In genomic region chr10:102919992-102920736, GRCh38 we compare ENCODE assay signal across 8 cellular contexts. TPM values are rescaled to one million over a fixed set of nuclear protein-coding genes. Genes with fewer than 3 reads are reported as not detected.
DNase-seq lines count a peak whose midpoint lies in the region; ATAC-seq and TF ChIP-seq lines count a peak whose summit lies in the region.

No MANE protein-coding gene starts in this region.

- H3K4me1 ChIP-seq in sigmoid colon = peaks cover 0 to 53% (median 39%) of the 10 kb centered on the region in 4 donors

- H3K4me3 ChIP-seq in GM12875 (ENCODE audit: low read depth, low read length) = peak overlapping the region; percentile 24
- peak overlapping the region; percentile 88 for H3K4me3 ChIP-seq in fibroblast of pulmonary artery (replicated peaks; ENCODE audit: low read depth, low read length)
- H3K4me3 ChIP-seq in sigmoid colon = peak overlapping the region; percentile 62 to 97 (median 80)

- WGBS in sigmoid colon, 2 donors = 56 to 66% methylated on average over 9 of the region's 9 CpGs

- H3K27ac ChIP-seq in sigmoid colon = no peak overlapping the region

- H3K36me3 ChIP-seq in sigmoid colon = no peaks in the 10 kb centered on the region

- ATAC-seq in left colon (no peak), HG03175 (IDR thresholded peaks at IDR 0.05; ENCODE audit: unreplicated experiment) (no peak), HG03159 (IDR thresholded peaks at IDR 0.05; ENCODE audit: unreplicated experiment) (no peak)

- H3K9me3 ChIP-seq in sigmoid colon = no peaks in the 10 kb centered on the region

- no peak for TF ChIP-seq POLR2A in sigmoid colon (IDR thresholded peaks at IDR 0.05)

- peak; percentile 23 for DNase-seq in SK-N-DZ (ENCODE audit: low spot score)
- no peak for DNase-seq in fibroblast of pulmonary artery (ENCODE audit: low read depth)
- no peak for DNase-seq in sigmoid colon
- no peak for DNase-seq in kidney tubule cell (ENCODE audit: low spot score)
- DNase-seq in left colon = no peak

- TF ChIP-seq EP300 in sigmoid colon (IDR thresholded peaks at IDR 0.05) = no peak

- no peaks in the 10 kb centered on the region for H3K27me3 ChIP-seq in sigmoid colon

- TF ChIP-seq CTCF in GM12875 (IDR thresholded peaks at IDR 0.05; ENCODE audit: borderline replicate concordance, insufficient read depth, low read depth, low read length) = no peak
- TF ChIP-seq CTCF in fibroblast of pulmonary artery (IDR thresholded peaks at IDR 0.05; ENCODE audit: low read length, missing control alignments) = no peak
- no peak for TF ChIP-seq CTCF in sigmoid colon (IDR thresholded peaks at IDR 0.05)

- intact Hi-C loops in sigmoid colon (cut with DNase I) (no loop called here), left colon (cut with DNase I, micrococcal nuclease) (loop anchor here (5.0 to 10.0 kb wide), 2 partner anchors 145 to 327 kb away; partner anchors contain the start of gene RPEL1 (in 2 of the 2))

RNA-seq across cellular contexts. Expression of gene CNNM2, which starts 2.1 kb away (rescaled TPM):
- 4.6 and 5.5 TPM in 2 replicates for polyA plus RNA-seq in SK-N-DZ (2014; cell fraction: cytosol; rRNA removed)
- polyA plus RNA-seq in SK-N-DZ (2014; cell fraction: nucleus; rRNA removed) = 2.1 and 5.5 TPM in 2 replicates
- total RNA-seq in sigmoid colon (10 to 100 TPM in 1 of 4 donors, 1 to 10 TPM in 3; 3.6 to 11.1 (median 6.0) TPM), left colon (10 to 100 TPM; 34.5 to 38.6 TPM)
- polyA plus RNA-seq in sigmoid colon = 1 to 10 TPM; 2.4 to 7.0 (median 2.5) TPM

RNA-seq across cellular contexts. Expression of gene AS3MT, which starts 50.9 kb away (rescaled TPM):
- 24.7 and 35.0 TPM in 2 replicates for polyA plus RNA-seq in SK-N-DZ (2014; cell fraction: cytosol; rRNA removed)
- 15.8 and 16.6 TPM in 2 replicates for polyA plus RNA-seq in SK-N-DZ (2014; cell fraction: nucleus; rRNA removed)
- 10 to 100 TPM in 1 of 4 donors, 1 to 10 TPM in 3; 5.0 to 11.9 (median 7.5) TPM for total RNA-seq in sigmoid colon
- 1 to 10 TPM in 1 of 3 donors, under 1 TPM in 1, not detected in 1; 0.60 to 1.9 TPM for polyA plus RNA-seq in sigmoid colon
- 1 to 10 TPM in 1 of 2 donors, under 1 TPM in 1; 0.61 to 1.2 TPM for total RNA-seq in left colon

Comparison
In these comparisons a context has a peak if more than half of its experiments do, and no peak if none do; other contexts are left out.
1. H3K4me3 ChIP-seq: peak in every context shown above with its lines; median percentile 88 in fibroblast of pulmonary artery; 80 in sigmoid colon; 24 in GM12875.